In genomic region chr1:158686430-158687009, GRCh38 we compare ENCODE assay signal across 1 cellular context.
A peak's percentile ranks its signal among the peaks of the same experiment; 100 is the strongest.
TF ChIP-seq lines count a peak whose summit lies in the region.

TSS of gene SPTA1 (minus strand) at chr1:158686715. CDS start at chr1:158686517, 198 bp downstream.

TF ChIP-seq in K562, 482 proteins besides CTCF, POLR2A, EP300 and RAD21 (continued from another document):
- TF ChIP-seq ATF3 (IDR thresholded peaks at IDR 0.05), result peak; percentile 50
- TF ChIP-seq ATF3 (CRISPR knock-in tag; conservative IDR thresholded peaks at IDR 0.05), result no peak
- peak in 1 of 3 experiments; percentile 32 for TF ChIP-seq YY1 (IDR thresholded peaks at IDR 0.05; ENCODE audit: borderline replicate concordance in 1 of 3, control insufficient read depth in 1 of 3, extremely low read depth in 1 of 3, insufficient read depth in 3 of 3, insufficient read length in 1 of 3, insufficient replicate concordance in 2 of 3, low read depth in 1 of 3, low read length in 2 of 3)
- TF ChIP-seq PHB2 (IDR thresholded peaks at IDR 0.05; ENCODE audit: low read depth), result peak; percentile 59
- peak in 1 of 2 experiments; percentile 66; a peak in 2 of 4 replicates for TF ChIP-seq ZNF318 (IDR thresholded peaks at IDR 0.05; ENCODE audit: borderline replicate concordance in 1 of 2, low read depth in 1 of 2)
- peak; percentile 63 for TF ChIP-seq PRDM10 (IDR thresholded peaks at IDR 0.05; ENCODE audit: partially characterized antibody)
- TF ChIP-seq ZNF395 (CRISPR knock-in tag; IDR thresholded peaks at IDR 0.05), result no peak
- TF ChIP-seq ZNF197 (CRISPR knock-in tag; IDR thresholded peaks at IDR 0.05; ENCODE audit: low read depth), result 0 out of 2 replicates have a peak, but pooled peaks have one; percentile 50
- peak; percentile 29 for TF ChIP-seq TAF1 (IDR thresholded peaks at IDR 0.05; ENCODE audit: control insufficient read depth, extremely low read depth, insufficient read depth, low read length, severe bottlenecking)
- no peak for TF ChIP-seq KDM4B (IDR thresholded peaks at IDR 0.05; ENCODE audit: borderline replicate concordance in 2 of 2, low read depth in 1 of 2)
- peak; percentile 51; the same call in 1 of the 2 replicates for TF ChIP-seq STAT5A (IDR thresholded peaks at IDR 0.05; ENCODE audit: borderline replicate concordance, low read length)
- peak; percentile 38; the same call in 1 of the 2 replicates for TF ChIP-seq PML (IDR thresholded peaks at IDR 0.05; ENCODE audit: low read length)
- TF ChIP-seq SRF (CRISPR knock-in tag; IDR thresholded peaks at IDR 0.05), result no peak
- TF ChIP-seq SOX6 (IDR thresholded peaks at IDR 0.05), result peak; percentile 72
- peak; percentile 28; the same call in 1 of the 2 replicates for TF ChIP-seq ZC3H8 (IDR thresholded peaks at IDR 0.05)
- TF ChIP-seq EP400 (IDR thresholded peaks at IDR 0.05), result peak; percentile 54; the same call in 1 of the 2 replicates
- peak; percentile 78 for TF ChIP-seq TAL1 (IDR thresholded peaks at IDR 0.05)
- TF ChIP-seq NCOA4 (IDR thresholded peaks at IDR 0.05; ENCODE audit: partially characterized antibody), result peak; percentile 17
- no peak for TF ChIP-seq ZNF165 (CRISPR knock-in tag; IDR thresholded peaks at IDR 0.05; ENCODE audit: borderline replicate concordance)
- TF ChIP-seq ZBTB2 (IDR thresholded peaks at IDR 0.05), result peak; percentile 67
- peak; percentile 88 for TF ChIP-seq ARID1B (IDR thresholded peaks at IDR 0.05)
- no peak for TF ChIP-seq ELF4 (CRISPR knock-in tag; IDR thresholded peaks at IDR 0.05)
- 0 out of 2 replicates have a peak, but pooled peaks have one; percentile 24 for TF ChIP-seq MYNN (IDR thresholded peaks at IDR 0.05)
- TF ChIP-seq MYNN (CRISPR knock-in tag; IDR thresholded peaks at IDR 0.05), result no peak
- TF ChIP-seq MAFK (IDR thresholded peaks at IDR 0.05; ENCODE audit: low read length), result peak; percentile 98
- peak; percentile 50 for TF ChIP-seq TBP (optimal IDR thresholded peaks at IDR 0.05; ENCODE audit: low read depth, low read length)
- TF ChIP-seq MAFF (IDR thresholded peaks at IDR 0.05; ENCODE audit: low read length), result peak; percentile 99
- TF ChIP-seq CEBPG (CRISPR knock-in tag; IDR thresholded peaks at IDR 0.05), result no peak
- TF ChIP-seq CEBPG (tag; conservative IDR thresholded peaks at IDR 0.05 in 1 of 2, IDR thresholded peaks at IDR 0.05 in 1 of 2), result peak; percentile 73 to 87
- TF ChIP-seq ZNF766 (CRISPR knock-in tag; conservative IDR thresholded peaks at IDR 0.05), result peak; percentile 43; the same call in 1 of the 2 replicates
- TF ChIP-seq CEBPB (tag; IDR thresholded peaks at IDR 0.05), result peak; percentile 86
- peak; percentile 66; the same call in 1 of the 2 replicates for TF ChIP-seq MTA1 (IDR thresholded peaks at IDR 0.05; ENCODE audit: borderline replicate concordance)
- no peak for TF ChIP-seq ZNF408 (CRISPR knock-in tag; IDR thresholded peaks at IDR 0.05; ENCODE audit: low read depth)
- TF ChIP-seq SMARCC2 (IDR thresholded peaks at IDR 0.05; ENCODE audit: low read depth), result peak; percentile 94
- 0 out of 2 replicates have a peak, but pooled peaks have one; percentile 7 for TF ChIP-seq ZNF668 (CRISPR knock-in tag; IDR thresholded peaks at IDR 0.05)
- TF ChIP-seq HDAC3 (IDR thresholded peaks at IDR 0.05; ENCODE audit: borderline replicate concordance, partially characterized antibody), result peak; percentile 37
- no peak for TF ChIP-seq SP2 (IDR thresholded peaks at IDR 0.05; ENCODE audit: extremely low read depth, low read depth, low read length, poor library complexity, severe bottlenecking)
